1 cellular context compared by ENCODE assay signal in genomic region chr19:10292789-10293636, GRCh38.
TF ChIP-seq lines count a peak whose summit lies in the region.

No MANE protein-coding gene starts in this region.

TF ChIP-seq in K562, 482 proteins besides CTCF, POLR2A, EP300 and RAD21 (continued from another document):
- TF ChIP-seq NUFIP1 (IDR thresholded peaks at IDR 0.05; ENCODE audit: partially characterized antibody) (no peak), ATF7 (IDR thresholded peaks at IDR 0.05) (peak; percentile 87; the same call in 1 of the 2 replicates), MYC (IDR thresholded peaks at IDR 0.05; ENCODE audit: low read depth, low read length) (no peak), MYC (CRISPR knock-in tag; IDR thresholded peaks at IDR 0.05; ENCODE audit: borderline replicate concordance, low read depth) (0 out of 2 replicates have a peak, but pooled peaks have one; percentile 51), BHLHE40 (IDR thresholded peaks at IDR 0.05; ENCODE audit: low read length) (no peak), POLR2H (tag; IDR thresholded peaks at IDR 0.05; ENCODE audit: low read depth) (no peak), DMBX1 (CRISPR knock-in tag; IDR thresholded peaks at IDR 0.05; ENCODE audit: borderline replicate concordance) (no peak), FOXP1 (CRISPR knock-in tag; IDR thresholded peaks at IDR 0.05) (0 out of 2 replicates have a peak, but pooled peaks have one; percentile 57), ZNF609 (CRISPR knock-in tag; IDR thresholded peaks at IDR 0.05; ENCODE audit: borderline replicate concordance) (no peak), NCOA6 (IDR thresholded peaks at IDR 0.05) (peak; percentile 80), MCM7 (IDR thresholded peaks at IDR 0.05) (no peak), NCOA4 (IDR thresholded peaks at IDR 0.05; ENCODE audit: partially characterized antibody) (no peak), ZSCAN29 (IDR thresholded peaks at IDR 0.05) (no peak), ZC3H11A (IDR thresholded peaks at IDR 0.05; ENCODE audit: low read depth, low read length) (no peak), SAP30 (IDR thresholded peaks at IDR 0.05; ENCODE audit: borderline replicate concordance, insufficient read depth, low read depth, low read length, poor library complexity, severe bottlenecking) (peak; percentile 22)
- TF ChIP-seq, protein P1, sequence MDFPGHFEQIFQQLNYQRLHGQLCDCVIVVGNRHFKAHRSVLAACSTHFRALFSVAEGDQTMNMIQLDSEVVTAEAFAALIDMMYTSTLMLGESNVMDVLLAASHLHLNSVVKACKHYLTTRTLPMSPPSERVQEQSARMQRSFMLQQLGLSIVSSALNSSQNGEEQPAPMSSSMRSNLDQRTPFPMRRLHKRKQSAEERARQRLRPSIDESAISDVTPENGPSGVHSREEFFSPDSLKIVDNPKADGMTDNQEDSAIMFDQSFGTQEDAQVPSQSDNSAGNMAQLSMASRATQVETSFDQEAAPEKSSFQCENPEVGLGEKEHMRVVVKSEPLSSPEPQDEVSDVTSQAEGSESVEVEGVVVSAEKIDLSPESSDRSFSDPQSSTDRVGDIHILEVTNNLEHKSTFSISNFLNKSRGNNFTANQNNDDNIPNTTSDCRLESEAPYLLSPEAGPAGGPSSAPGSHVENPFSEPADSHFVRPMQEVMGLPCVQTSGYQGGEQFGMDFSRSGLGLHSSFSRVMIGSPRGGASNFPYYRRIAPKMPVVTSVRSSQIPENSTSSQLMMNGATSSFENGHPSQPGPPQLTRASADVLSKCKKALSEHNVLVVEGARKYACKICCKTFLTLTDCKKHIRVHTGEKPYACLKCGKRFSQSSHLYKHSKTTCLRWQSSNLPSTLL (IDR thresholded peaks at IDR 0.05) = no peak
- TF ChIP-seq, protein P2, sequence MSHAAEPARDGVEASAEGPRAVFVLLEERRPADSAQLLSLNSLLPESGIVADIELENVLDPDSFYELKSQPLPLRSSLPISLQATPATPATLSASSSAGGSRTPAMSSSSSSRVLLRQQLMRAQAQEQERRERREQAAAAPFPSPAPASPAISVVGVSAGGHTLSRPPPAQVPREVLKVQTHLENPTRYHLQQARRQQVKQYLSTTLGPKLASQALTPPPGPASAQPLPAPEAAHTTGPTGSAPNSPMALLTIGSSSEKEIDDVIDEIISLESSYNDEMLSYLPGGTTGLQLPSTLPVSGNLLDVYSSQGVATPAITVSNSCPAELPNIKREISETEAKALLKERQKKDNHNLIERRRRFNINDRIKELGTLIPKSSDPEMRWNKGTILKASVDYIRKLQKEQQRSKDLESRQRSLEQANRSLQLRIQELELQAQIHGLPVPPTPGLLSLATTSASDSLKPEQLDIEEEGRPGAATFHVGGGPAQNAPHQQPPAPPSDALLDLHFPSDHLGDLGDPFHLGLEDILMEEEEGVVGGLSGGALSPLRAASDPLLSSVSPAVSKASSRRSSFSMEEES (CRISPR knock-in tag; IDR thresholded peaks at IDR 0.05) = no peak
- TF ChIP-seq, protein P3, sequence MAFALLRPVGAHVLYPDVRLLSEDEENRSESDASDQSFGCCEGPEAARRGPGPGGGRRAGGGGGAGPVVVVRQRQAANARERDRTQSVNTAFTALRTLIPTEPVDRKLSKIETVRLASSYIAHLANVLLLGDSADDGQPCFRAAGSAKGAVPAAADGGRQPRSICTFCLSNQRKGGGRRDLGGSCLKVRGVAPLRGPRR (CRISPR knock-in tag; IDR thresholded peaks at IDR 0.05) = no peak
- TF ChIP-seq, protein P4, sequence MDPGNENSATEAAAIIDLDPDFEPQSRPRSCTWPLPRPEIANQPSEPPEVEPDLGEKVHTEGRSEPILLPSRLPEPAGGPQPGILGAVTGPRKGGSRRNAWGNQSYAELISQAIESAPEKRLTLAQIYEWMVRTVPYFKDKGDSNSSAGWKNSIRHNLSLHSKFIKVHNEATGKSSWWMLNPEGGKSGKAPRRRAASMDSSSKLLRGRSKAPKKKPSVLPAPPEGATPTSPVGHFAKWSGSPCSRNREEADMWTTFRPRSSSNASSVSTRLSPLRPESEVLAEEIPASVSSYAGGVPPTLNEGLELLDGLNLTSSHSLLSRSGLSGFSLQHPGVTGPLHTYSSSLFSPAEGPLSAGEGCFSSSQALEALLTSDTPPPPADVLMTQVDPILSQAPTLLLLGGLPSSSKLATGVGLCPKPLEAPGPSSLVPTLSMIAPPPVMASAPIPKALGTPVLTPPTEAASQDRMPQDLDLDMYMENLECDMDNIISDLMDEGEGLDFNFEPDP (CRISPR knock-in tag; IDR thresholded peaks at IDR 0.05) = no peak
- TF ChIP-seq, protein P5, sequence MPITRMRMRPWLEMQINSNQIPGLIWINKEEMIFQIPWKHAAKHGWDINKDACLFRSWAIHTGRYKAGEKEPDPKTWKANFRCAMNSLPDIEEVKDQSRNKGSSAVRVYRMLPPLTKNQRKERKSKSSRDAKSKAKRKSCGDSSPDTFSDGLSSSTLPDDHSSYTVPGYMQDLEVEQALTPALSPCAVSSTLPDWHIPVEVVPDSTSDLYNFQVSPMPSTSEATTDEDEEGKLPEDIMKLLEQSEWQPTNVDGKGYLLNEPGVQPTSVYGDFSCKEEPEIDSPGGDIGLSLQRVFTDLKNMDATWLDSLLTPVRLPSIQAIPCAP (CRISPR knock-in tag; IDR thresholded peaks at IDR 0.05; ENCODE audit: borderline replicate concordance) = no peak
